1 cellular context compared by ENCODE assay signal in the genomic region with DNA sequence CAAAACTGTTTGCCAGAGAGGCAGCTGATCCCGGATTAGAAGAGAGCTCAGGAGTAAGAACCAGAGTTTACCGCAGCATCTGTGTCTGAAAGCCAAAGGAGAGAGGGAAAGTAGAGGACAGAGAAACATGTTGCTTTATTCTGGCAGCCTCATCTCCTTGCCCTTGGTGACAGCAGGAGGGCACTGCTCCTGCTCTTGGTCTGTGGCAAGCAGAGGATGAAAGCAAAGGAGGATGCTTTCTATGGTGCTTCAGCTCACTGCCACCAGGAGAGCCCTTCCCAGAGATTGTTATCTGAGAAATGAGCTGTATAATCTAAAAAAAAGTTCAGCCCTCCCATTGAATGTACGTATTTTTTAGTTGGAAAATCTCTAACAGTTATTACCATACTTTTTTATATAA.
TF ChIP-seq lines count a peak whose summit lies in the region.

No MANE protein-coding gene starts in this region.

TF ChIP-seq in HepG2, 621 proteins besides CTCF, POLR2A, EP300 and RAD21:
- no peak for TF ChIP-seq ZNF264 (CRISPR knock-in tag; IDR thresholded peaks at IDR 0.05)
- no peak for TF ChIP-seq HOXA7 (CRISPR knock-in tag; IDR thresholded peaks at IDR 0.05)
- no peak for TF ChIP-seq ZNF382 (CRISPR knock-in tag; IDR thresholded peaks at IDR 0.05; ENCODE audit: borderline replicate concordance)
- TF ChIP-seq ZNF510 (CRISPR knock-in tag; IDR thresholded peaks at IDR 0.05; ENCODE audit: low read depth), result no peak
- TF ChIP-seq ZNF451 (CRISPR knock-in tag; IDR thresholded peaks at IDR 0.05), result no peak
- TF ChIP-seq ZNF614 (CRISPR knock-in tag; IDR thresholded peaks at IDR 0.05; ENCODE audit: borderline replicate concordance), result no peak
- TF ChIP-seq, protein P1, sequence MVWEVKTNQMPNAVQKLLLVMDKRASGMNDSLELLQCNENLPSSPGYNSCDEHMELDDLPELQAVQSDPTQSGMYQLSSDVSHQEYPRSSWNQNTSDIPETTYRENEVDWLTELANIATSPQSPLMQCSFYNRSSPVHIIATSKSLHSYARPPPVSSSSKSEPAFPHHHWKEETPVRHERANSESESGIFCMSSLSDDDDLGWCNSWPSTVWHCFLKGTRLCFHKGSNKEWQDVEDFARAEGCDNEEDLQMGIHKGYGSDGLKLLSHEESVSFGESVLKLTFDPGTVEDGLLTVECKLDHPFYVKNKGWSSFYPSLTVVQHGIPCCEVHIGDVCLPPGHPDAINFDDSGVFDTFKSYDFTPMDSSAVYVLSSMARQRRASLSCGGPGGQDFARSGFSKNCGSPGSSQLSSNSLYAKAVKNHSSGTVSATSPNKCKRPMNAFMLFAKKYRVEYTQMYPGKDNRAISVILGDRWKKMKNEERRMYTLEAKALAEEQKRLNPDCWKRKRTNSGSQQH (CRISPR knock-in tag; IDR thresholded peaks at IDR 0.05; ENCODE audit: low read depth), result no peak
- TF ChIP-seq, protein P2, sequence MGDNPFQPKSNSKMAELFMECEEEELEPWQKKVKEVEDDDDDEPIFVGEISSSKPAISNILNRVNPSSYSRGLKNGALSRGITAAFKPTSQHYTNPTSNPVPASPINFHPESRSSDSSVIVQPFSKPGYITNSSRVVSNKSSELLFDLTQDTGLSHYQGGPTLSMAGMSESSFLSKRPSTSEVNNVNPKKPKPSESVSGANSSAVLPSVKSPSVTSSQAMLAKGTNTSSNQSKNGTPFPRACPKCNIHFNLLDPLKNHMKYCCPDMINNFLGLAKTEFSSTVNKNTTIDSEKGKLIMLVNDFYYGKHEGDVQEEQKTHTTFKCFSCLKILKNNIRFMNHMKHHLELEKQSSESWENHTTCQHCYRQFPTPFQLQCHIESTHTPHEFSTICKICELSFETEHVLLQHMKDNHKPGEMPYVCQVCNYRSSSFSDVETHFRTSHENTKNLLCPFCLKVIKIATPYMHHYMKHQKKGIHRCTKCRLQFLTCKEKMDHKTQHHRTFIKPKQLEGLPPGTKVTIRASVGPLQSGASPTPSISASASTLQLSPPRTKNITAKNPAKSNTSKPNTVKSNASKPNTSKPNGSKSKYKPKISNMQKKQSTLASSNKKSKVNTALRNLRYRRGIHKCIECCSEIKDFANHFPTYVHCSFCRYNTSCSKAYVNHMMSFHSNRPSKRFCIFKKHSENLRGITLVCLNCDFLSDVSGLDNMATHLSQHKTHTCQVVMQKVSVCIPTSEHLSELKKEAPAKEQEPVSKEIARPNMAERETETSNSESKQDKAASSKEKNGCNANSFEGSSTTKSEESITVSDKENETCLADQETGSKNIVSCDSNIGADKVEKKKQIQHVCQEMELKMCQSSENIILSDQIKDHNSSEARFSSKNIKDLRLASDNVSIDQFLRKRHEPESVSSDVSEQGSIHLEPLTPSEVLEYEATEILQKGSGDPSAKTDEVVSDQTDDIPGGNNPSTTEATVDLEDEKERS (CRISPR knock-in tag; IDR thresholded peaks at IDR 0.05), result no peak
- TF ChIP-seq, protein P3, sequence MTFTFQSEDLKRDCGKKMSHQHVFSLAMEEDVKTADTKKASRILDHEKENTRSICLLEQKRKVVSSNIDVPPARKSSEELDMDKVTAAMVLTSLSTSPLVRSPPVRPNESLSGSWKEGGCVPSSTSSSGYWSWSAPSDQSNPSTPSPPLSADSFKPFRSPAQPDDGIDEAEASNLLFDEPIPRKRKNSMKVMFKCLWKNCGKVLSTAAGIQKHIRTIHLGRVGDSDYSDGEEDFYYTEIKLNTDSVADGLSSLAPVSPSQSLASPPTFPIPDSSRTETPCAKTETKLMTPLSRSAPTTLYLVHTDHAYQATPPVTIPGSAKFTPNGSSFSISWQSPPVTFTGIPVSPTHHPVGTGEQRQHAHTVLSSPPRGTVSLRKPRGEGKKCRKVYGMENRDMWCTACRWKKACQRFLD (CRISPR knock-in tag; IDR thresholded peaks at IDR 0.05; ENCODE audit: borderline replicate concordance), result no peak
- TF ChIP-seq, protein P4, sequence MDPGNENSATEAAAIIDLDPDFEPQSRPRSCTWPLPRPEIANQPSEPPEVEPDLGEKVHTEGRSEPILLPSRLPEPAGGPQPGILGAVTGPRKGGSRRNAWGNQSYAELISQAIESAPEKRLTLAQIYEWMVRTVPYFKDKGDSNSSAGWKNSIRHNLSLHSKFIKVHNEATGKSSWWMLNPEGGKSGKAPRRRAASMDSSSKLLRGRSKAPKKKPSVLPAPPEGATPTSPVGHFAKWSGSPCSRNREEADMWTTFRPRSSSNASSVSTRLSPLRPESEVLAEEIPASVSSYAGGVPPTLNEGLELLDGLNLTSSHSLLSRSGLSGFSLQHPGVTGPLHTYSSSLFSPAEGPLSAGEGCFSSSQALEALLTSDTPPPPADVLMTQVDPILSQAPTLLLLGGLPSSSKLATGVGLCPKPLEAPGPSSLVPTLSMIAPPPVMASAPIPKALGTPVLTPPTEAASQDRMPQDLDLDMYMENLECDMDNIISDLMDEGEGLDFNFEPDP (CRISPR knock-in tag; conservative IDR thresholded peaks at IDR 0.05), result no peak
- TF ChIP-seq BRD4 (CRISPR knock-in tag; IDR thresholded peaks at IDR 0.05), result no peak
- TF ChIP-seq SAP130 (CRISPR knock-in tag; IDR thresholded peaks at IDR 0.05; ENCODE audit: low read depth), result no peak
- TF ChIP-seq RBAK (CRISPR knock-in tag; IDR thresholded peaks at IDR 0.05), result no peak
- no peak for TF ChIP-seq NFE2L1 (CRISPR knock-in tag; IDR thresholded peaks at IDR 0.05; ENCODE audit: borderline replicate concordance)
- TF ChIP-seq MIER3 (CRISPR knock-in tag; IDR thresholded peaks at IDR 0.05; ENCODE audit: borderline replicate concordance), result no peak
- TF ChIP-seq MZF1 (CRISPR knock-in tag; IDR thresholded peaks at IDR 0.05; ENCODE audit: borderline replicate concordance), result no peak
- TF ChIP-seq CCAR2 (optimal IDR thresholded peaks at IDR 0.05; ENCODE audit: low read depth, low read length), result no peak
